8 cellular contexts compared by ENCODE assay signal in genomic region chr16:87464691-87465300, GRCh38. TPM values are rescaled to one million over a fixed set of nuclear protein-coding genes. Genes with fewer than 3 reads are reported as not detected.
DNase-seq lines count a peak whose midpoint lies in the region; ATAC-seq and TF ChIP-seq lines count a peak whose summit lies in the region.

No MANE protein-coding gene starts in this region.

- in situ Hi-C loops in gastrocnemius medialis (cut with MboI; ENCODE audit: low sequenced_read_pairs in 4 of 4): no loop called here

- peak; percentile 74 to 89 for ATAC-seq in gastrocnemius medialis

- TF ChIP-seq CTCF in GM20000 (IDR thresholded peaks at IDR 0.05; ENCODE audit: extremely low read depth, missing control alignments) (no peak), right atrium auricular region (IDR thresholded peaks at IDR 0.05) (no peak), gastrocnemius medialis (IDR thresholded peaks at IDR 0.05 in 4 of 5, conservative IDR thresholded peaks at IDR 0.05 in 1 of 5) (no peak)

- H3K9me3 ChIP-seq in right atrium auricular region: no peaks in the 10 kb centered on the region
- no peaks in the 10 kb centered on the region for H3K9me3 ChIP-seq in gastrocnemius medialis

- H3K4me3 ChIP-seq in right atrium auricular region (peak overlapping the region in 1 of 2 donors; percentile 20), gastrocnemius medialis (peak overlapping the region; percentile 20 to 34 (median 30))

- TF ChIP-seq POLR2A in gastrocnemius medialis (IDR thresholded peaks at IDR 0.05): peak; percentile 15 to 47

- intact Hi-C loops in gastrocnemius medialis (cut with DNase I; ENCODE audit: low total_unique reads): loop anchor here (2.0 to 10.0 kb wide), 4 partner anchors 28 to 150 kb away; partner anchors contain the start of genes C16orf95, MAP1LC3B and ZCCHC14

- H3K27me3 ChIP-seq in right atrium auricular region: no peaks in the 10 kb centered on the region
- no peaks in the 10 kb centered on the region for H3K27me3 ChIP-seq in gastrocnemius medialis

- H3K4me1 ChIP-seq in right atrium auricular region: peaks cover 0 to 78% of the 10 kb centered on the region in 2 donors
- H3K4me1 ChIP-seq in gastrocnemius medialis: peaks cover 55 to 60% of the 10 kb centered on the region in 2 donors

- H3K36me3 ChIP-seq in right atrium auricular region (peaks cover 2% of the 10 kb centered on the region), gastrocnemius medialis (peaks cover 0 to 2% of the 10 kb centered on the region in 2 donors)

- DNase-seq in GM20000 (ENCODE audit: low spot score) (peak; percentile 49), RKO (ENCODE audit: low spot score) (peak; percentile 61), amniotic stem cell (lab: John Stamatoyannopoulos, UW) (peak; percentile 83), right atrium auricular region (ENCODE audit: low spot score) (peak; percentile 95), gastrocnemius medialis (peak; percentile 74 to 76), NCI-H2171 treated with DMSO at 0.1 percent for 48 hours (lab: John Stamatoyannopoulos, UW) (no peak), cerebellar cortex (ENCODE audit: low spot score) (no peak), NCI-H2107 treated with DMSO at 0.1 percent for 48 hours (lab: John Stamatoyannopoulos, UW; ENCODE audit: unreplicated experiment) (no peak)

- H3K27ac ChIP-seq in right atrium auricular region: peak overlapping the region; percentile 90 to 91
- peak overlapping the region; percentile 86 to 95 (median 90) for H3K27ac ChIP-seq in gastrocnemius medialis

RNA-seq across cellular contexts. Expression of gene ZCCHC14, which starts 28.0 kb away (rescaled TPM):
- total RNA-seq in right atrium auricular region (10 to 100 TPM; 10.6 to 18.0 TPM), gastrocnemius medialis (10 to 100 TPM in 1 of 4 donors, 1 to 10 TPM in 3; 8.9 to 10.7 (median 9.3) TPM)

Comparison
In these comparisons a context has a peak if more than half of its experiments do, and no peak if none do; other contexts are left out.
1. DNase-seq: peak in GM20000 (single experiment), RKO (single experiment), amniotic stem cell (single experiment), right atrium auricular region (single experiment) and gastrocnemius medialis (2 of 2); none in NCI-H2171 treated with DMSO at 0.1 percent for 48 hours (single experiment), cerebellar cortex (single experiment) and NCI-H2107 treated with DMSO at 0.1 percent for 48 hours (single experiment).